1 cellular context compared by ENCODE assay signal in the genomic region with DNA sequence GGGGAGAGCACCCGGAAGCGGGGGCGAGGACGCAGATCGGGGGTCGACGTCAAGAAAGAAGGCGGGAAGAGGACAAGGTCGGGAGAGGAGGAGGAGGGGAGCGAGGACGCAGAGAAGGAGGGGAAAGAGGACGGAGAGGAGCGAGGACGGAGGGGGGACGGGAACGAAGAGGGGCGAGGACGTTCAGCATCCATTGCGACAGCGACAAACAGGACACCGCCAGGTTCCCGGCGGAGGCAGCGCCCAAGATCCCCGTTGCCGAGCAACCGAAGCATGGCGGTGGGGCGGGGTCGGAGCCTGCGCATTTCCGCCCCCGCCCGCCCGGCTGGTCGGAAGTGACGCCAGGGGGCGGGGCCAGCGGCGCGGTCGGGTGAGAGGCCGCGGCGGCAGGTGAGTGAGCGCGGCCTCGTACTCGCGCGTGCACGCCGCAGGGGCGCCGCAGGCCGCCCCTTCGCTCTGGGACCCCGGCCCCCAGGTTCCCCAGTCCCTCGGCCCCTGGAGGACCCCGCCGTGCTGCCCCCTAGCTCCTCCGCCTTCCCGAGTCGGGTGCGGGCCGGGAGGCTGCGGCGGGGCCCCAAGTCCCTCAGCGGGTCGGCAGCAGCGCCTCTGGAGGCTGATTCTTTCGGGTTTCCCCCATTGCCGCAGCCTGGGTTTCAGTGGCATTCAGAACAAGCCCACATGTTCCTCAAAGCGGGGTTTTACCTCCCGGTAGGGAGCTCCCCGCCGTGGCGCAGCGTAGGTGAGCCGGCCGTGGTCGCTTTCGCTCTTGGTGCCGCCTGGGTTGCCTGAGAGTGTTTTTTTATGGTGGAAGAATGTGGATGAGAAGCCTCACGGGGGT.
TF ChIP-seq lines count a peak whose summit lies in the region.

A gene with protein sequence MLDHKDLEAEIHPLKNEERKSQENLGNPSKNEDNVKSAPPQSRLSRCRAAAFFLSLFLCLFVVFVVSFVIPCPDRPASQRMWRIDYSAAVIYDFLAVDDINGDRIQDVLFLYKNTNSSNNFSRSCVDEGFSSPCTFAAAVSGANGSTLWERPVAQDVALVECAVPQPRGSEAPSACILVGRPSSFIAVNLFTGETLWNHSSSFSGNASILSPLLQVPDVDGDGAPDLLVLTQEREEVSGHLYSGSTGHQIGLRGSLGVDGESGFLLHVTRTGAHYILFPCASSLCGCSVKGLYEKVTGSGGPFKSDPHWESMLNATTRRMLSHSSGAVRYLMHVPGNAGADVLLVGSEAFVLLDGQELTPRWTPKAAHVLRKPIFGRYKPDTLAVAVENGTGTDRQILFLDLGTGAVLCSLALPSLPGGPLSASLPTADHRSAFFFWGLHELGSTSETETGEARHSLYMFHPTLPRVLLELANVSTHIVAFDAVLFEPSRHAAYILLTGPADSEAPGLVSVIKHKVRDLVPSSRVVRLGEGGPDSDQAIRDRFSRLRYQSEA (plus strand): TSS at position 354 of the 838 bp plus-strand sequence. CDS start 19,593 bp downstream, outside the sequence.

TF ChIP-seq in K562, 482 proteins besides CTCF, POLR2A, EP300 and RAD21 (continued from another document and continues in another):
- no peak for TF ChIP-seq POLR3A (IDR thresholded peaks at IDR 0.05; ENCODE audit: borderline replicate concordance, extremely low read depth, insufficient read depth, insufficient read length)
- no peak for TF ChIP-seq ILK (tag; IDR thresholded peaks at IDR 0.05; ENCODE audit: borderline replicate concordance, low read depth)
- TF ChIP-seq ZNF76 (CRISPR knock-in tag; IDR thresholded peaks at IDR 0.05; ENCODE audit: borderline replicate concordance) = no peak
- no peak for TF ChIP-seq ZNF133 (CRISPR knock-in tag; IDR thresholded peaks at IDR 0.05)
- no peak for TF ChIP-seq SMARCB1 (IDR thresholded peaks at IDR 0.05; ENCODE audit: insufficient read length, low read depth)
- peak; percentile 69 for TF ChIP-seq ASH1L (IDR thresholded peaks at IDR 0.05; ENCODE audit: borderline replicate concordance, low read depth, partially characterized antibody)
- TF ChIP-seq, protein P1, sequence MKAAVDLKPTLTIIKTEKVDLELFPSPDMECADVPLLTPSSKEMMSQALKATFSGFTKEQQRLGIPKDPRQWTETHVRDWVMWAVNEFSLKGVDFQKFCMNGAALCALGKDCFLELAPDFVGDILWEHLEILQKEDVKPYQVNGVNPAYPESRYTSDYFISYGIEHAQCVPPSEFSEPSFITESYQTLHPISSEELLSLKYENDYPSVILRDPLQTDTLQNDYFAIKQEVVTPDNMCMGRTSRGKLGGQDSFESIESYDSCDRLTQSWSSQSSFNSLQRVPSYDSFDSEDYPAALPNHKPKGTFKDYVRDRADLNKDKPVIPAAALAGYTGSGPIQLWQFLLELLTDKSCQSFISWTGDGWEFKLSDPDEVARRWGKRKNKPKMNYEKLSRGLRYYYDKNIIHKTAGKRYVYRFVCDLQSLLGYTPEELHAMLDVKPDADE (conservative IDR thresholded peaks at IDR 0.05; ENCODE audit: control insufficient read depth, low read depth, low read length) = peak; percentile 59
- TF ChIP-seq, protein P2, sequence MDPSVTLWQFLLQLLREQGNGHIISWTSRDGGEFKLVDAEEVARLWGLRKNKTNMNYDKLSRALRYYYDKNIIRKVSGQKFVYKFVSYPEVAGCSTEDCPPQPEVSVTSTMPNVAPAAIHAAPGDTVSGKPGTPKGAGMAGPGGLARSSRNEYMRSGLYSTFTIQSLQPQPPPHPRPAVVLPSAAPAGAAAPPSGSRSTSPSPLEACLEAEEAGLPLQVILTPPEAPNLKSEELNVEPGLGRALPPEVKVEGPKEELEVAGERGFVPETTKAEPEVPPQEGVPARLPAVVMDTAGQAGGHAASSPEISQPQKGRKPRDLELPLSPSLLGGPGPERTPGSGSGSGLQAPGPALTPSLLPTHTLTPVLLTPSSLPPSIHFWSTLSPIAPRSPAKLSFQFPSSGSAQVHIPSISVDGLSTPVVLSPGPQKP (CRISPR knock-in tag; IDR thresholded peaks at IDR 0.05) = no peak
- no peak for TF ChIP-seq ARHGAP35 (IDR thresholded peaks at IDR 0.05; ENCODE audit: partially characterized antibody)
- TF ChIP-seq, protein P3, sequence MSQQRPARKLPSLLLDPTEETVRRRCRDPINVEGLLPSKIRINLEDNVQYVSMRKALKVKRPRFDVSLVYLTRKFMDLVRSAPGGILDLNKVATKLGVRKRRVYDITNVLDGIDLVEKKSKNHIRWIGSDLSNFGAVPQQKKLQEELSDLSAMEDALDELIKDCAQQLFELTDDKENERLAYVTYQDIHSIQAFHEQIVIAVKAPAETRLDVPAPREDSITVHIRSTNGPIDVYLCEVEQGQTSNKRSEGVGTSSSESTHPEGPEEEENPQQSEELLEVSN (IDR thresholded peaks at IDR 0.05; ENCODE audit: borderline replicate concordance in 1 of 2, extremely low read depth in 1 of 2, insufficient read depth in 1 of 2, insufficient read length in 1 of 2, low read depth in 1 of 2, low read length in 1 of 2, poor library complexity in 1 of 2, severe bottlenecking in 1 of 2) = peak in 1 of 2 experiments; percentile 83
- TF ChIP-seq ZNF263 (CRISPR knock-in tag; IDR thresholded peaks at IDR 0.05; ENCODE audit: borderline replicate concordance) = peak; percentile 66; the same call in 1 of the 2 replicates
- 0 out of 2 replicates have a peak, but pooled peaks have one; percentile 9 for TF ChIP-seq TAL1 (IDR thresholded peaks at IDR 0.05)
- TF ChIP-seq, protein P4, sequence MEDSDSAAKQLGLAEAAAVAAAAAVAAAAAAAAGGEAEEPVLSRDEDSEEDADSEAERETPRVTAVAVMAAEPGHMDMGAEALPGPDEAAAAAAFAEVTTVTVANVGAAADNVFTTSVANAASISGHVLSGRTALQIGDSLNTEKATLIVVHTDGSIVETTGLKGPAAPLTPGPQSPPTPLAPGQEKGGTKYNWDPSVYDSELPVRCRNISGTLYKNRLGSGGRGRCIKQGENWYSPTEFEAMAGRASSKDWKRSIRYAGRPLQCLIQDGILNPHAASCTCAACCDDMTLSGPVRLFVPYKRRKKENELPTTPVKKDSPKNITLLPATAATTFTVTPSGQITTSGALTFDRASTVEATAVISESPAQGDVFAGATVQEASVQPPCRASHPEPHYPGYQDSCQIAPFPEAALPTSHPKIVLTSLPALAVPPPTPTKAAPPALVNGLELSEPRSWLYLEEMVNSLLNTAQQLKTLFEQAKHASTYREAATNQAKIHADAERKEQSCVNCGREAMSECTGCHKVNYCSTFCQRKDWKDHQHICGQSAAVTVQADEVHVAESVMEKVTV (CRISPR knock-in tag; IDR thresholded peaks at IDR 0.05) = no peak
- no peak for TF ChIP-seq KLF16 (IDR thresholded peaks at IDR 0.05)
- TF ChIP-seq, protein P5, sequence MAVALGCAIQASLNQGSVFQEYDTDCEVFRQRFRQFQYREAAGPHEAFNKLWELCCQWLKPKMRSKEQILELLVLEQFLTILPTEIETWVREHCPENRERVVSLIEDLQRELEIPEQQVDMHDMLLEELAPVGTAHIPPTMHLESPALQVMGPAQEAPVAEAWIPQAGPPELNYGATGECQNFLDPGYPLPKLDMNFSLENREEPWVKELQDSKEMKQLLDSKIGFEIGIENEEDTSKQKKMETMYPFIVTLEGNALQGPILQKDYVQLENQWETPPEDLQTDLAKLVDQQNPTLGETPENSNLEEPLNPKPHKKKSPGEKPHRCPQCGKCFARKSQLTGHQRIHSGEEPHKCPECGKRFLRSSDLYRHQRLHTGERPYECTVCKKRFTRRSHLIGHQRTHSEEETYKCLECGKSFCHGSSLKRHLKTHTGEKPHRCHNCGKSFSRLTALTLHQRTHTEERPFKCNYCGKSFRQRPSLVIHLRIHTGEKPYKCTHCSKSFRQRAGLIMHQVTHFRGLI (CRISPR knock-in tag; IDR thresholded peaks at IDR 0.05) = no peak
- TF ChIP-seq ZNF324 (CRISPR knock-in tag; IDR thresholded peaks at IDR 0.05) = no peak
- TF ChIP-seq, protein P6, sequence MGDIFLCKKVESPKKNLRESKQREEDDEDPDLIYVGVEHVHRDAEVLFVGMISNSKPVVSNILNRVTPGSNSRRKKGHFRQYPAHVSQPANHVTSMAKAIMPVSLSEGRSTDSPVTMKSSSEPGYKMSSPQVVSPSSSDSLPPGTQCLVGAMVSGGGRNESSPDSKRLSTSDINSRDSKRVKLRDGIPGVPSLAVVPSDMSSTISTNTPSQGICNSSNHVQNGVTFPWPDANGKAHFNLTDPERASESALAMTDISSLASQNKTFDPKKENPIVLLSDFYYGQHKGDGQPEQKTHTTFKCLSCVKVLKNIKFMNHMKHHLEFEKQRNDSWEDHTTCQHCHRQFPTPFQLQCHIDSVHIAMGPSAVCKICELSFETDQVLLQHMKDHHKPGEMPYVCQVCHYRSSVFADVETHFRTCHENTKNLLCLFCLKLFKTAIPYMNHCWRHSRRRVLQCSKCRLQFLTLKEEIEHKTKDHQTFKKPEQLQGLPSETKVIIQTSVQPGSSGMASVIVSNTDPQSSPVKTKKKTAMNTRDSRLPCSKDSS (IDR thresholded peaks at IDR 0.05; ENCODE audit: low read depth, partially characterized antibody) = no peak
- TF ChIP-seq PCBP2 (IDR thresholded peaks at IDR 0.05; ENCODE audit: low read depth, low read length, poor library complexity, severe bottlenecking) = no peak
- no peak for TF ChIP-seq CBFA2T3 (IDR thresholded peaks at IDR 0.05)
- TF ChIP-seq, protein P7, sequence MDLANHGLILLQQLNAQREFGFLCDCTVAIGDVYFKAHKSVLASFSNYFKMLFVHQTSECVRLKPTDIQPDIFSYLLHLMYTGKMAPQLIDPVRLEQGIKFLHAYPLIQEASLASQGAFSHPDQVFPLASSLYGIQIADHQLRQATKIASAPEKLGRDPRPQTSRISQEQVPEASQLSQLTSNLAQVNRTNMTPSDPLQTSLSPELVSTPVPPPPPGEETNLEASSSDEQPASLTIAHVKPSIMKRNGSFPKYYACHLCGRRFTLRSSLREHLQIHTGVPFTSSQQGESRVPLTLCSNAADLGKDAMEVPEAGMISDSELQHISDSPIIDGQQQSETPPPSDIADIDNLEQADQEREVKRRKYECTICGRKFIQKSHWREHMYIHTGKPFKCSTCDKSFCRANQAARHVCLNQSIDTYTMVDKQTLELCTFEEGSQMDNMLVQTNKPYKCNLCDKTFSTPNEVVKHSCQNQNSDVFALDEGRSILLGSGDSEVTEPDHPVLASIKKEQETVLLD (IDR thresholded peaks at IDR 0.05) = peak; percentile 81
- TF ChIP-seq XRCC4 (IDR thresholded peaks at IDR 0.05; ENCODE audit: extremely low read depth, insufficient read depth, insufficient read length) = no peak
- TF ChIP-seq, protein P8, sequence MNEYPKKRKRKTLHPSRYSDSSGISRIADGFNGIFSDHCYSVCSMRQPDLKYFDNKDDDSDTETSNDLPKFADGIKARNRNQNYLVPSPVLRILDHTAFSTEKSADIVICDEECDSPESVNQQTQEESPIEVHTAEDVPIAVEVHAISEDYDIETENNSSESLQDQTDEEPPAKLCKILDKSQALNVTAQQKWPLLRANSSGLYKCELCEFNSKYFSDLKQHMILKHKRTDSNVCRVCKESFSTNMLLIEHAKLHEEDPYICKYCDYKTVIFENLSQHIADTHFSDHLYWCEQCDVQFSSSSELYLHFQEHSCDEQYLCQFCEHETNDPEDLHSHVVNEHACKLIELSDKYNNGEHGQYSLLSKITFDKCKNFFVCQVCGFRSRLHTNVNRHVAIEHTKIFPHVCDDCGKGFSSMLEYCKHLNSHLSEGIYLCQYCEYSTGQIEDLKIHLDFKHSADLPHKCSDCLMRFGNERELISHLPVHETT (CRISPR knock-in tag; conservative IDR thresholded peaks at IDR 0.05 in 1 of 2, IDR thresholded peaks at IDR 0.05 in 1 of 2) = no peak; a peak in 1 of 4 replicates
- TF ChIP-seq ZNF507 (tag; conservative IDR thresholded peaks at IDR 0.05) = no peak
- TF ChIP-seq HNRNPUL1 (IDR thresholded peaks at IDR 0.05; ENCODE audit: low read length) = no peak
- no peak for TF ChIP-seq ZNF354B (CRISPR knock-in tag; IDR thresholded peaks at IDR 0.05)
- no peak for TF ChIP-seq NCOA6 (IDR thresholded peaks at IDR 0.05)
- no peak for TF ChIP-seq ZNF212 (CRISPR knock-in tag; IDR thresholded peaks at IDR 0.05)
- TF ChIP-seq, protein P9, sequence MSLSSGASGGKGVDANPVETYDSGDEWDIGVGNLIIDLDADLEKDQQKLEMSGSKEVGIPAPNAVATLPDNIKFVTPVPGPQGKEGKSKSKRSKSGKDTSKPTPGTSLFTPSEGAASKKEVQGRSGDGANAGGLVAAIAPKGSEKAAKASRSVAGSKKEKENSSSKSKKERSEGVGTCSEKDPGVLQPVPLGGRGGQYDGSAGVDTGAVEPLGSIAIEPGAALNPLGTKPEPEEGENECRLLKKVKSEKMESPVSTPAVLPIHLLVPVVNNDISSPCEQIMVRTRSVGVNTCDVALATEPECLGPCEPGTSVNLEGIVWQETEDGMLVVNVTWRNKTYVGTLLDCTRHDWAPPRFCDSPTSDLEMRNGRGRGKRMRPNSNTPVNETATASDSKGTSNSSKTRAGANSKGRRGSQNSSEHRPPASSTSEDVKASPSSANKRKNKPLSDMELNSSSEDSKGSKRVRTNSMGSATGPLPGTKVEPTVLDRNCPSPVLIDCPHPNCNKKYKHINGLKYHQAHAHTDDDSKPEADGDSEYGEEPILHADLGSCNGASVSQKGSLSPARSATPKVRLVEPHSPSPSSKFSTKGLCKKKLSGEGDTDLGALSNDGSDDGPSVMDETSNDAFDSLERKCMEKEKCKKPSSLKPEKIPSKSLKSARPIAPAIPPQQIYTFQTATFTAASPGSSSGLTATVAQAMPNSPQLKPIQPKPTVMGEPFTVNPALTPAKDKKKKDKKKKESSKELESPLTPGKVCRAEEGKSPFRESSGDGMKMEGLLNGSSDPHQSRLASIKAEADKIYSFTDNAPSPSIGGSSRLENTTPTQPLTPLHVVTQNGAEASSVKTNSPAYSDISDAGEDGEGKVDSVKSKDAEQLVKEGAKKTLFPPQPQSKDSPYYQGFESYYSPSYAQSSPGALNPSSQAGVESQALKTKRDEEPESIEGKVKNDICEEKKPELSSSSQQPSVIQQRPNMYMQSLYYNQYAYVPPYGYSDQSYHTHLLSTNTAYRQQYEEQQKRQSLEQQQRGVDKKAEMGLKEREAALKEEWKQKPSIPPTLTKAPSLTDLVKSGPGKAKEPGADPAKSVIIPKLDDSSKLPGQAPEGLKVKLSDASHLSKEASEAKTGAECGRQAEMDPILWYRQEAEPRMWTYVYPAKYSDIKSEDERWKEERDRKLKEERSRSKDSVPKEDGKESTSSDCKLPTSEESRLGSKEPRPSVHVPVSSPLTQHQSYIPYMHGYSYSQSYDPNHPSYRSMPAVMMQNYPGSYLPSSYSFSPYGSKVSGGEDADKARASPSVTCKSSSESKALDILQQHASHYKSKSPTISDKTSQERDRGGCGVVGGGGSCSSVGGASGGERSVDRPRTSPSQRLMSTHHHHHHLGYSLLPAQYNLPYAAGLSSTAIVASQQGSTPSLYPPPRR (CRISPR knock-in tag; IDR thresholded peaks at IDR 0.05; ENCODE audit: borderline replicate concordance) = no peak
- TF ChIP-seq BCL6 (CRISPR knock-in tag; IDR thresholded peaks at IDR 0.05) = no peak
- peak; percentile 64; the same call in 1 of the 2 replicates for TF ChIP-seq CC2D1A (IDR thresholded peaks at IDR 0.05)
- TF ChIP-seq TCF7 (IDR thresholded peaks at IDR 0.05; ENCODE audit: borderline replicate concordance) = no peak
- TF ChIP-seq, protein P10, sequence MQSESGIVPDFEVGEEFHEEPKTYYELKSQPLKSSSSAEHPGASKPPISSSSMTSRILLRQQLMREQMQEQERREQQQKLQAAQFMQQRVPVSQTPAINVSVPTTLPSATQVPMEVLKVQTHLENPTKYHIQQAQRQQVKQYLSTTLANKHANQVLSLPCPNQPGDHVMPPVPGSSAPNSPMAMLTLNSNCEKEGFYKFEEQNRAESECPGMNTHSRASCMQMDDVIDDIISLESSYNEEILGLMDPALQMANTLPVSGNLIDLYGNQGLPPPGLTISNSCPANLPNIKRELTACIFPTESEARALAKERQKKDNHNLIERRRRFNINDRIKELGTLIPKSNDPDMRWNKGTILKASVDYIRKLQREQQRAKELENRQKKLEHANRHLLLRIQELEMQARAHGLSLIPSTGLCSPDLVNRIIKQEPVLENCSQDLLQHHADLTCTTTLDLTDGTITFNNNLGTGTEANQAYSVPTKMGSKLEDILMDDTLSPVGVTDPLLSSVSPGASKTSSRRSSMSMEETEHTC (IDR thresholded peaks at IDR 0.05) = no peak
- TF ChIP-seq CBX1 (IDR thresholded peaks at IDR 0.05; ENCODE audit: low read depth) = peak; percentile 68; the same call in 1 of the 2 replicates
- TF ChIP-seq MIER1 (IDR thresholded peaks at IDR 0.05; ENCODE audit: low read depth) = no peak
- 0 out of 4 replicates have a peak, but pooled peaks of 1 of the 2 experiments have one; percentile 11 for TF ChIP-seq SRF (CRISPR knock-in tag; IDR thresholded peaks at IDR 0.05)
